ENCODE assay signal across 21 cellular contexts in genomic region chr11:68355471-68355870, GRCh38. TPM values are rescaled to one million over a fixed set of nuclear protein-coding genes. Genes with fewer than 3 reads are reported as not detected.
DNase-seq lines count a peak whose midpoint lies in the region; ATAC-seq and TF ChIP-seq lines count a peak whose summit lies in the region.
"Had no signal": no experiment of that assay in that cellular context is flagged by ENCODE, and none has a peak within 500 bp of the region (broad histone marks: within the 10 kb centered on the region; RNA-seq: fewer than 3 reads in every experiment).

No MANE protein-coding gene starts in this region.

- H3K27ac ChIP-seq in heart left ventricle (peak overlapping the region in 9 of 12 donors; percentile 66 to 95 (median 87)), gastroesophageal sphincter (peak overlapping the region; percentile 92 to 97 (median 94)), prostate gland (peak overlapping the region; percentile 74 to 83), uterus (peak overlapping the region; percentile 89 to 97)

- H3K27me3 ChIP-seq in heart left ventricle, result no peaks in the 10 kb centered on the region
- H3K27me3 ChIP-seq in gastroesophageal sphincter, result no peaks in the 10 kb centered on the region
- no peaks in the 10 kb centered on the region for H3K27me3 ChIP-seq in prostate gland (replicated peaks; ENCODE audit: insufficient read depth)
- H3K27me3 ChIP-seq in uterus, result no peaks in the 10 kb centered on the region

- no peak for TF ChIP-seq CTCF in heart left ventricle (IDR thresholded peaks at IDR 0.05)
- TF ChIP-seq CTCF in gastroesophageal sphincter (IDR thresholded peaks at IDR 0.05), result no peak
- TF ChIP-seq CTCF in prostate gland (IDR thresholded peaks at IDR 0.05), result no peak
- TF ChIP-seq CTCF in uterus (IDR thresholded peaks at IDR 0.05), result no peak

- no peak for ATAC-seq in heart left ventricle
- no peak for ATAC-seq in left ventricle myocardium superior
- no peak for ATAC-seq in gastroesophageal sphincter
- ATAC-seq: activated CD8-positive, alpha-beta T cell treated with anti-CD3 and anti-CD28 coated beads, Interleukin-2, amount 10 ng/mL, durations not matched to agents 7 days and 5 days; activated T-helper 17 cell treated with anti-CD3 and anti-CD28 coated beads, Interleukin-2, amount 50 U/mL, for 72 hours; K562; stimulated activated naive CD8-positive, alpha-beta T cell treated with anti-CD3 and anti-CD28 coated beads, Interleukin-15, amount 100 ng/mL, for 72 hours; T-helper 17 cell had no signal

- no peak overlapping the region for H3K4me3 ChIP-seq in heart left ventricle
- H3K4me3 ChIP-seq in gastroesophageal sphincter, result no peak overlapping the region
- no peak overlapping the region for H3K4me3 ChIP-seq in prostate gland
- H3K4me3 ChIP-seq in uterus, result no peak overlapping the region
- H3K4me3 ChIP-seq: K562 had no signal

- TF ChIP-seq EP300 in gastroesophageal sphincter (IDR thresholded peaks at IDR 0.05), result no peak

- TF ChIP-seq POLR2A in heart left ventricle (IDR thresholded peaks at IDR 0.05), result no peak
- no peak for TF ChIP-seq POLR2A in gastroesophageal sphincter (IDR thresholded peaks at IDR 0.05)
- TF ChIP-seq POLR2A in prostate gland (IDR thresholded peaks at IDR 0.05), result no peak
- no peak for TF ChIP-seq POLR2A in uterus (IDR thresholded peaks at IDR 0.05)

- H3K9me3 ChIP-seq in heart left ventricle (no peaks in the 10 kb centered on the region), gastroesophageal sphincter (no peaks in the 10 kb centered on the region), prostate gland (no peaks in the 10 kb centered on the region), uterus (no peaks in the 10 kb centered on the region)

- peaks cover 0 to 47% (median 26%) of the 10 kb centered on the region in 12 donors for H3K4me1 ChIP-seq in heart left ventricle
- H3K4me1 ChIP-seq in gastroesophageal sphincter, result peaks cover 7 to 80% (median 42%) of the 10 kb centered on the region in 3 donors
- H3K4me1 ChIP-seq in prostate gland (replicated peaks), result peaks cover 9% of the 10 kb centered on the region
- H3K4me1 ChIP-seq in uterus, result peaks cover 11 to 14% of the 10 kb centered on the region in 2 donors

- DNase-seq in heart left ventricle, result no peak
- DNase-seq in left ventricle myocardium superior, result no peak
- no peak for DNase-seq in prostate gland (ENCODE audit: low spot score)
- DNase-seq in uterus, result no peak
- DNase-seq in activated CD8-positive, alpha-beta memory T cell treated with anti-CD3 and anti-CD28 coated beads, Interleukin-2, amount 50 U/mL, for 48 hours, result no peak
- DNase-seq in NCI-H226, result no peak
- DNase-seq in activated T-cell treated with anti-CD3 and anti-CD28 coated beads, Interleukin-2, amount 50 U/mL, for 48 hours, result no peak
- DNase-seq: activated CD8-positive, alpha-beta T cell treated with anti-CD3 and anti-CD28 coated beads, Interleukin-2, amount 10 ng/mL, durations not matched to agents 7 days and 5 days; DMS 273 treated with DMSO at 0.1 percent for 48 hours; effector CD8-positive, alpha-beta T cell; GDM1; head of caudate nucleus; MV-4-11; NCI-H2029 treated with DMSO at 0.1 percent for 48 hours; NCI-H510A; SHP77 treated with DMSO at 0.1 percent for 48 hours; stimulated activated naive CD8-positive, alpha-beta T cell treated with anti-CD3 and anti-CD28 coated beads, Interleukin-15, amount 100 ng/mL, for 72 hours; T-helper 17 cell had no signal

- H3K36me3 ChIP-seq in heart left ventricle, result peaks cover 0 to 29% (median 10%) of the 10 kb centered on the region in 9 donors
- H3K36me3 ChIP-seq in gastroesophageal sphincter, result peaks cover 0 to 30% of the 10 kb centered on the region in 2 donors
- no peaks in the 10 kb centered on the region for H3K36me3 ChIP-seq in prostate gland
- H3K36me3 ChIP-seq in uterus, result no peaks in the 10 kb centered on the region

- 97 to 100% (median 98%) methylated on average over 5 to 7 of the region's 7 CpGs for whole genome bisulfite sequencing in heart left ventricle, 4 donors
- WGBS in gastroesophageal sphincter (ENCODE audit: low coverage in 1 of 2), 2 donors, result 60 to 90% methylated on average over 1 to 2 of the region's 7 CpGs
- WGBS in prostate gland, result 84% methylated on average over 7 of the region's 7 CpGs

- intact Hi-C loops in heart left ventricle (cut with DNase I) (loop anchor here in 1 of 10 donors (2.0 kb wide), 1 partner anchor 15 kb away; no protein-coding TSS in a partner anchor), left ventricle myocardium superior (cut with micrococcal nuclease) (no loop called here), prostate gland (cut with DNase I) (no loop called here), uterus (cut with DNase I; ENCODE audit: low total_unique reads) (no loop called here)

RNA-seq across cellular contexts. Expression of gene LRP5, which starts 43.1 kb away (rescaled TPM):
- total RNA-seq in heart left ventricle, result 10 to 100 TPM; 34.5 to 62.5 (median 39.8) TPM
- polyA plus RNA-seq in heart left ventricle, result 10 to 100 TPM; 30.2 to 44.0 TPM
- 64.8 TPM for total RNA-seq in left ventricle myocardium superior
- total RNA-seq in gastroesophageal sphincter, result 10 to 100 TPM; 32.6 to 68.9 (median 42.5) TPM
- 10 to 100 TPM; 48.3 to 57.1 TPM for total RNA-seq in prostate gland
- 10 to 100 TPM; 19.1 to 86.2 (median 43.9) TPM for total RNA-seq in uterus
